18 cellular contexts compared by ENCODE assay signal in the genomic region with DNA sequence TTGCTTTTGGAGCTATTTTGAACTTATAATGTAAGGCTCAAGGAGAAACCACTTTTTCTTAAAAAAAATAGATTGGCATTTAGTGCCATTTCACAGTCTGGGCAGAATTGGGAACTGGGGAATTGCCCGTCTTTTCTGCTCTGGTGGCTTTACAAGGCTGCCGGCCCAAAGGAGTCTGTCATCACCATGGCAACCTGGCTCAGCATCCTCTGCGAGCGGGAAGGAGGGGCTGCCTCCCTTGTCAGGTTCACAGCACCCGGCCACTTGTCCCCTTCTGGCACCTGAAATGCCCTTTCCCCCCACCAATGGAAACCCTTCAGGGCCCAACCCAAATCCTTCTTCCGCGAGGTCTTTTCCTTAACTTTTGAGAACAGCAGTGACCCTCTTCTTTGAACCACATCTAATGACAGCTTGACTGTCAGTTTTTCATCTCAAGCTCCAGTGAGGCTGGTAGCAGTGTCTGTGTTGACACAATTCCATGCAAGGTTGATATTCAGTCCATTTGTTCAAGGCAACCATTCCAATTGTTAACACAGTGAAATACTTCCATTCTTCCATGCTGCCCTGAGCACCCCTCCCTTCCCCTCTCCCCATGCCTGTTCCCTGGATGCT.
DNase-seq lines count a peak whose midpoint lies in the region; ATAC-seq, FAIRE-seq and TF ChIP-seq lines count a peak whose summit lies in the region.
"Had no signal": no experiment of that assay in that cellular context is flagged by ENCODE, and none has a peak within 500 bp of the region (broad histone marks: within the 10 kb centered on the region; RNA-seq: fewer than 3 reads in every experiment).

No MANE protein-coding gene starts in this region.

- H3K4me2 ChIP-seq in GM23248 (ENCODE audit: unreplicated experiment) = no peak overlapping the region
- no peak overlapping the region for H3K4me2 ChIP-seq in HepG2 (ENCODE audit: low read depth, low read length)

- H3K79me2 ChIP-seq in GM23248 (ENCODE audit: insufficient read depth) (no peaks in the 10 kb centered on the region), HepG2 (ENCODE audit: insufficient read depth, low read length) (no peaks in the 10 kb centered on the region)

- no peaks in the 10 kb centered on the region for H4K20me1 ChIP-seq in GM23248 (ENCODE audit: insufficient read depth)
- H4K20me1 ChIP-seq in HepG2 (ENCODE audit: insufficient read depth, low read length) = no peaks in the 10 kb centered on the region

- H3K27ac ChIP-seq in GM23248 (no peak overlapping the region), HepG2 (ENCODE audit: extremely low read length, insufficient read depth, low read length) (no peak overlapping the region)
- H3K27ac ChIP-seq: gastroesophageal sphincter, lower lobe of right lung had no signal

- no peaks in the 10 kb centered on the region for H3K9me2 ChIP-seq in GM23248 (ENCODE audit: insufficient read depth)

- H3K27me3 ChIP-seq in GM23248 (replicated peaks; ENCODE audit: insufficient read depth) (no peaks in the 10 kb centered on the region), HepG2 (ENCODE audit: control insufficient read depth in 1 of 2, insufficient read depth in 2 of 2, low read length in 2 of 2) (no peaks in the 10 kb centered on the region; a peak in 1 of 5 replicates)

- peak; percentile 51 for DNase-seq in NCI-H146 (lab: John Stamatoyannopoulos, UW)
- DNase-seq in NCI-H146 treated with DMSO at 0.1 percent for 48 hours (lab: John Stamatoyannopoulos, UW; ENCODE audit: unreplicated experiment) = no peak
- peak in 48 of 56 donors; percentile 7 to 82 (median 58) for DNase-seq in amygdala (lab: John Stamatoyannopoulos, UW)
- peak; percentile 42 for DNase-seq in iPS-NIHi11 (ENCODE audit: low spot score)
- DNase-seq in putamen (ENCODE audit: low spot score) = peak; percentile 69
- no peak for DNase-seq in posterior vena cava (ENCODE audit: low spot score)
- DNase-seq in GM23248 = no peak
- DNase-seq in HepG2 (ENCODE audit: low spot score) = no peak
- DNase-seq: activated CD4-positive, alpha-beta T cell treated with anti-CD3 and anti-CD28 coated beads for 1 hour; lower lobe of right lung; MM.1S; naive B cell; NCI-H2081; stimulated activated CD4-positive, alpha-beta T cell treated with anti-CD3 and anti-CD28 coated beads, Interleukin-12 subunit alpha, Interleukin-12 subunit beta, amount 100 ng/mL, for 4 hours had no signal

- TF ChIP-seq RAD21 in HepG2 (CRISPR knock-in tag; IDR thresholded peaks at IDR 0.05) = no peak

- H3K36me3 ChIP-seq in GM23248 (ENCODE audit: low read depth) = no peaks in the 10 kb centered on the region
- H3K36me3 ChIP-seq in HepG2 (replicated peaks in 1 of 2; ENCODE audit: control insufficient read depth in 1 of 2, insufficient read depth in 2 of 2, low read length in 2 of 2) = no peaks in the 10 kb centered on the region
- H3K36me3 ChIP-seq: gastroesophageal sphincter, lower lobe of right lung had no signal

- CTCF ChIA-PET in HepG2 (lab: Yijun Ruan, JAX; ENCODE audit: low intra/inter-chr PET ratio, low total read pairs) = no interaction called here

- in situ Hi-C loops in GM23248 (cut with MboI) = no loop called here
- in situ Hi-C loops in HepG2 (cut with HindIII; ENCODE audit: extremely low pct_ligation_motif_present, low pct_unique_long_range_greater_than_20kb) = no loop called here

- no peak for FAIRE-seq in HepG2 (lab: Jason Lieb, UNC)
- FAIRE-seq: bronchial epithelial cell, D721Med, RCC 7860 had no signal

- no peak for TF ChIP-seq CTCF in HepG2 (CRISPR knock-in tag; IDR thresholded peaks at IDR 0.05)

- H3K9ac ChIP-seq in GM23248 = no peak overlapping the region
- no peak overlapping the region for H3K9ac ChIP-seq in HepG2 (ENCODE audit: insufficient read depth, low read depth, low read length)

- BruUV-seq in HepG2 (replicated peaks; lab: Mats Ljungman, UMichigan) = no TSS peak

- H2AFZ ChIP-seq in GM23248 (no peak overlapping the region), HepG2 (ENCODE audit: low read length) (no peak overlapping the region)

- H3K4me1 ChIP-seq in GM23248 (ENCODE audit: insufficient read depth) (no peaks in the 10 kb centered on the region), HepG2 (ENCODE audit: insufficient read depth, low read length) (no peaks in the 10 kb centered on the region)
- H3K4me1 ChIP-seq: gastroesophageal sphincter, lower lobe of right lung had no signal

- no peaks in the 10 kb centered on the region for H3F3A ChIP-seq in GM23248 (ENCODE audit: insufficient read depth)

- no peak for TF ChIP-seq EP300 in HepG2 (IDR thresholded peaks at IDR 0.05; ENCODE audit: low read depth in 2 of 2, low read length in 2 of 2)
- TF ChIP-seq EP300 in HepG2 (CRISPR knock-in tag; IDR thresholded peaks at IDR 0.05; ENCODE audit: borderline replicate concordance) = no peak

- no peak for ATAC-seq in HepG2
- ATAC-seq: gastroesophageal sphincter, lower lobe of right lung had no signal

- H3K9me3 ChIP-seq in GM23248 (ENCODE audit: low read depth) = no peaks in the 10 kb centered on the region
- H3K9me3 ChIP-seq in HepG2 (ENCODE audit: low read length) = no peaks in the 10 kb centered on the region
- H3K9me3 ChIP-seq: gastroesophageal sphincter, lower lobe of right lung had no signal

- H3K4me3 ChIP-seq in GM23248 = no peak overlapping the region
- no peak overlapping the region for H3K4me3 ChIP-seq in HepG2 (replicated peaks in 1 of 3; ENCODE audit: insufficient read depth in 1 of 3, low read depth in 2 of 3, low read length in 3 of 3)
- H3K4me3 ChIP-seq: gastroesophageal sphincter, lower lobe of right lung had no signal

- WGBS in GM23248 (ENCODE audit: low coverage in 1 of 2, low lambda C conversion rate in 2 of 2, missing lambda C conversion rate in 2 of 2), 2 experiments = 23 to 30% methylated on average over 7 of the region's 7 CpGs
- 19% methylated on average over 7 of the region's 7 CpGs for WGBS in HepG2 (ENCODE audit: low lambda C conversion rate)

- POLR2A ChIA-PET in HepG2 (lab: Yijun Ruan, JAX) = no interaction called here

- no peak for TF ChIP-seq POLR2A in HepG2 (IDR thresholded peaks at IDR 0.05; ENCODE audit: insufficient read depth in 1 of 2, low read depth in 2 of 2, low read length in 2 of 2)

- intact Hi-C loops in posterior vena cava (cut with DNase I) (no loop called here), HepG2 (cut with micrococcal nuclease; ENCODE audit: unreplicated experiment) (no loop called here)

TF ChIP-seq in HepG2, 621 proteins besides CTCF, POLR2A, EP300 and RAD21:
- TF ChIP-seq IKZF1 (IDR thresholded peaks at IDR 0.05) = no peak

Comparison
In these comparisons a context has a peak if more than half of its experiments do, and no peak if none do; other contexts are left out.
1. DNase-seq: peak in NCI-H146 (single experiment), amygdala (48 of 56), iPS-NIHi11 (single experiment) and putamen (single experiment); none in NCI-H146 treated with DMSO at 0.1 percent for 48 hours (single experiment), posterior vena cava (single experiment), GM23248 (single experiment) and HepG2 (single experiment).